Comparison of ENCODE assay signal across 17 cellular contexts in genomic region chrX:10761447-10761846, GRCh38.
"Had no signal": no experiment of that assay in that cellular context is flagged by ENCODE, and none has a peak within 500 bp of the region (broad histone marks: within the 10 kb centered on the region; RNA-seq: fewer than 3 reads in every experiment).

No MANE protein-coding gene starts in this region.

- H3K4me3 ChIP-seq: thoracic aorta had no signal

- ATAC-seq: activated CD8-positive, alpha-beta T cell treated with anti-CD3 and anti-CD28 coated beads, Interleukin-2, amount 10 ng/mL, durations not matched to agents 7 days and 5 days; effector memory CD8-positive, alpha-beta T cell; stimulated activated naive CD8-positive, alpha-beta T cell treated with anti-CD3 and anti-CD28 coated beads, Interleukin-15, amount 100 ng/mL, for 72 hours had no signal

- H3K27me3 ChIP-seq: neutrophil had no signal

- H3K4me1 Mint-ChIP-seq: activated naive CD4-positive, alpha-beta T cell treated with anti-CD3 and anti-CD28 coated beads, Interleukin-2, amount 10 ng/mL, durations not matched to agents 7 days and 5 days; central memory CD8-positive, alpha-beta T cell; naive B cell; stimulated activated naive CD8-positive, alpha-beta T cell treated with anti-CD3 and anti-CD28 coated beads, Interleukin-15, amount 100 ng/mL, for 72 hours had no signal

- DNase-seq: activated CD4-positive, alpha-beta T cell treated with anti-CD3 and anti-CD28 coated beads for 48 hours; activated CD8-positive, alpha-beta memory T cell treated with anti-CD3 and anti-CD28 coated beads, Interleukin-2, amount 50 U/mL, for 48 hours; activated CD8-positive, alpha-beta T cell treated with anti-CD3 and anti-CD28 coated beads, Interleukin-2, amount 10 ng/mL, durations not matched to agents 7 days and 5 days; activated naive CD4-positive, alpha-beta T cell treated with anti-CD3 and anti-CD28 coated beads, Interleukin-2, amount 10 ng/mL, durations not matched to agents 7 days and 5 days; effector memory CD8-positive, alpha-beta T cell; hypothalamus; naive B cell; posterior cingulate gyrus; stimulated activated CD4-positive, alpha-beta T cell treated with anti-CD3 and anti-CD28 coated beads, Interleukin-4, amount 100 ng/mL, for 4 hours; stimulated activated naive CD8-positive, alpha-beta T cell treated with anti-CD3 and anti-CD28 coated beads, Interleukin-15, amount 100 ng/mL, for 72 hours; T-helper 9 cell had no signal

- H3K27ac ChIP-seq: neutrophil, thoracic aorta had no signal

- H3K9me3 Mint-ChIP-seq: activated T-helper 1 cell treated with anti-CD3 and anti-CD28 coated beads, Interleukin-12 subunit alpha, Interleukin-12 subunit beta, Interleukin-2, Interleukin-4 antibody, amounts not matched to agents 30 ng/mL and 10 ng/mL and 1 ng/mL, durations not matched to agents 14 hours and 24 hours and 36 hours; central memory CD8-positive, alpha-beta T cell; effector memory CD8-positive, alpha-beta T cell; stimulated activated naive CD8-positive, alpha-beta T cell treated with anti-CD3 and anti-CD28 coated beads, Interleukin-15, amount 100 ng/mL, for 72 hours had no signal

- H3K36me3 ChIP-seq: neutrophil, thoracic aorta had no signal

- H3K27me3 Mint-ChIP-seq: activated naive CD4-positive, alpha-beta T cell treated with anti-CD3 and anti-CD28 coated beads, Interleukin-2, amount 10 ng/mL, durations not matched to agents 7 days and 5 days; central memory CD8-positive, alpha-beta T cell; effector memory CD8-positive, alpha-beta T cell; stimulated activated naive CD8-positive, alpha-beta T cell treated with anti-CD3 and anti-CD28 coated beads, Interleukin-15, amount 100 ng/mL, for 72 hours had no signal

- H3K27ac Mint-ChIP-seq: activated CD8-positive, alpha-beta T cell treated with anti-CD3 and anti-CD28 coated beads, Interleukin-2, amount 10 ng/mL, durations not matched to agents 7 days and 5 days; activated naive CD4-positive, alpha-beta T cell treated with anti-CD3 and anti-CD28 coated beads, Interleukin-2, amount 10 ng/mL, durations not matched to agents 7 days and 5 days; activated T-helper 1 cell treated with anti-CD3 and anti-CD28 coated beads, Interleukin-12 subunit alpha, Interleukin-12 subunit beta, Interleukin-2, Interleukin-4 antibody, amounts not matched to agents 30 ng/mL and 10 ng/mL and 1 ng/mL, durations not matched to agents 14 hours and 24 hours and 36 hours; effector memory CD8-positive, alpha-beta T cell; mesothelial cell of epicardium had no signal

- FAIRE-seq: urothelium cell line had no signal

- H3K36me3 Mint-ChIP-seq: activated naive CD4-positive, alpha-beta T cell treated with anti-CD3 and anti-CD28 coated beads, Interleukin-2, amount 10 ng/mL, durations not matched to agents 7 days and 5 days; naive B cell had no signal

- H3K9me3 ChIP-seq: neutrophil, thoracic aorta had no signal

- H3K4me3 Mint-ChIP-seq: activated CD8-positive, alpha-beta T cell treated with anti-CD3 and anti-CD28 coated beads, Interleukin-2, amount 10 ng/mL, durations not matched to agents 7 days and 5 days; activated naive CD4-positive, alpha-beta T cell treated with anti-CD3 and anti-CD28 coated beads, Interleukin-2, amount 10 ng/mL, durations not matched to agents 7 days and 5 days; activated T-helper 1 cell treated with anti-CD3 and anti-CD28 coated beads, Interleukin-12 subunit alpha, Interleukin-12 subunit beta, Interleukin-2, Interleukin-4 antibody, amounts not matched to agents 30 ng/mL and 10 ng/mL and 1 ng/mL, durations not matched to agents 14 hours and 24 hours and 36 hours; central memory CD8-positive, alpha-beta T cell; effector memory CD8-positive, alpha-beta T cell; mesothelial cell of epicardium; naive B cell; stimulated activated naive CD8-positive, alpha-beta T cell treated with anti-CD3 and anti-CD28 coated beads, Interleukin-15, amount 100 ng/mL, for 72 hours had no signal
